Comparison of ENCODE assay signal across 14 cellular contexts in genomic region chr1:230753191-230753585, GRCh38. TPM values are rescaled to one million over a fixed set of nuclear protein-coding genes. Genes with fewer than 3 reads are reported as not detected.
DNase-seq lines count a peak whose midpoint lies in the region; ATAC-seq and TF ChIP-seq lines count a peak whose summit lies in the region.
"Had no signal": no experiment of that assay in that cellular context is flagged by ENCODE, and none has a peak within 500 bp of the region (broad histone marks: within the 10 kb centered on the region; RNA-seq: fewer than 3 reads in every experiment).

No MANE protein-coding gene starts in this region.

- no peak for DNase-seq in T-helper 2 cell treated with Interferon-gamma antibody and Interleukin-4, amounts not matched to agents 5 μg/mL and 100 μg/mL, for 36 hours (ENCODE audit: low spot score)
- DNase-seq in T-helper 2 cell (no peak), medulla oblongata (ENCODE audit: extremely low spot score) (peak; percentile 24), substantia nigra (lab: John Stamatoyannopoulos, UW) (peak in 1 of 49 donors; percentile 47), NCI-H128 (lab: John Stamatoyannopoulos, UW; ENCODE audit: unreplicated experiment) (no peak)
- no peak for DNase-seq in activated CD8-positive, alpha-beta T cell treated with anti-CD3 and anti-CD28 coated beads for 36 hours
- no peak for DNase-seq in activated CD4-positive, alpha-beta T cell treated with anti-CD3 and anti-CD28 coated beads, Interleukin-2, amount 50 U/mL, for 48 hours
- DNase-seq: gastrocnemius medialis, SW 1271 had no signal

- no peaks in the 10 kb centered on the region for H3K27me3 Mint-ChIP-seq in T-helper 2 cell treated with Interferon-gamma antibody and Interleukin-4, amounts not matched to agents 5 μg/mL and 100 μg/mL, for 36 hours (ENCODE audit: low read depth)
- H3K27me3 Mint-ChIP-seq in activated CD8-positive, alpha-beta T cell treated with anti-CD3 and anti-CD28 coated beads for 36 hours: no peaks in the 10 kb centered on the region
- H3K27me3 Mint-ChIP-seq: dendritic cell treated with granulocyte-macrophage colony-stimulating factor and Interleukin-4, amounts not matched to agents 40 ng/mL and 50 ng/mL, for 4 days had no signal

- H3K27ac ChIP-seq in substantia nigra (ENCODE audit: low read depth, low read length, poor library complexity, severe bottlenecking): peak overlapping the region; percentile 96
- H3K27ac ChIP-seq: HL-60 had no signal

- CTCF ChIA-PET in activated CD8-positive, alpha-beta T cell treated with anti-CD3 and anti-CD28 coated beads for 36 hours (lab: Charles Lee): interaction anchor here (1.2 kb wide), 1 partner anchor 110 kb away, joined by 4 read pairs; no protein-coding TSS in a partner anchor

- no peak overlapping the region for H3K27ac Mint-ChIP-seq in T-helper 2 cell treated with Interferon-gamma antibody and Interleukin-4, amounts not matched to agents 5 μg/mL and 100 μg/mL, for 36 hours
- H3K27ac Mint-ChIP-seq in activated CD8-positive, alpha-beta T cell treated with anti-CD3 and anti-CD28 coated beads for 36 hours: no peak overlapping the region
- H3K27ac Mint-ChIP-seq: activated naive CD8-positive, alpha-beta T cell treated with anti-CD3 and anti-CD28 coated beads for 36 hours; dendritic cell treated with granulocyte-macrophage colony-stimulating factor and Interleukin-4, amounts not matched to agents 40 ng/mL and 50 ng/mL, for 4 days had no signal

- peak overlapping the region; percentile 73 for H3K4me3 Mint-ChIP-seq in T-helper 2 cell treated with Interferon-gamma antibody and Interleukin-4, amounts not matched to agents 5 μg/mL and 100 μg/mL, for 36 hours
- H3K4me3 Mint-ChIP-seq in activated CD8-positive, alpha-beta T cell treated with anti-CD3 and anti-CD28 coated beads for 36 hours: peak overlapping the region; percentile 67
- H3K4me3 Mint-ChIP-seq: activated naive CD8-positive, alpha-beta T cell treated with anti-CD3 and anti-CD28 coated beads for 36 hours had no signal

- POLR2A ChIA-PET in activated CD8-positive, alpha-beta T cell treated with anti-CD3 and anti-CD28 coated beads for 36 hours (lab: Charles Lee): interaction anchor here (1.5 kb wide), 1 partner anchor 226 kb away, joined by 3 read pairs; the partner anchor contains the start of genes ARV1 and TTC13

- intact Hi-C loops in activated CD8-positive, alpha-beta T cell treated with anti-CD3 and anti-CD28 coated beads for 36 hours (cut with micrococcal nuclease): no loop called here

- H3K36me3 Mint-ChIP-seq in T-helper 2 cell treated with Interferon-gamma antibody and Interleukin-4, amounts not matched to agents 5 μg/mL and 100 μg/mL, for 36 hours (ENCODE audit: low read depth): no peaks in the 10 kb centered on the region
- no peaks in the 10 kb centered on the region for H3K36me3 Mint-ChIP-seq in activated CD8-positive, alpha-beta T cell treated with anti-CD3 and anti-CD28 coated beads for 36 hours (ENCODE audit: low read depth)
- H3K36me3 Mint-ChIP-seq: activated naive CD8-positive, alpha-beta T cell treated with anti-CD3 and anti-CD28 coated beads for 36 hours had no signal

- no peak for TF ChIP-seq CTCF in activated CD8-positive, alpha-beta T cell treated with anti-CD3 and anti-CD28 coated beads for 36 hours (IDR thresholded peaks at IDR 0.05)

- ATAC-seq in activated CD8-positive, alpha-beta T cell treated with anti-CD3 and anti-CD28 coated beads for 36 hours: no peak
- ATAC-seq in HG02759 (IDR thresholded peaks at IDR 0.05; ENCODE audit: unreplicated experiment): no peak

- H3K4me1 Mint-ChIP-seq in T-helper 2 cell treated with Interferon-gamma antibody and Interleukin-4, amounts not matched to agents 5 μg/mL and 100 μg/mL, for 36 hours (ENCODE audit: low read depth): no peaks in the 10 kb centered on the region
- peaks cover 11% of the 10 kb centered on the region for H3K4me1 Mint-ChIP-seq in activated CD8-positive, alpha-beta T cell treated with anti-CD3 and anti-CD28 coated beads for 36 hours (ENCODE audit: low read depth)
- H3K4me1 Mint-ChIP-seq: activated naive CD8-positive, alpha-beta T cell treated with anti-CD3 and anti-CD28 coated beads for 36 hours had no signal

- H3K9me3 Mint-ChIP-seq in T-helper 2 cell treated with Interferon-gamma antibody and Interleukin-4, amounts not matched to agents 5 μg/mL and 100 μg/mL, for 36 hours: no peaks in the 10 kb centered on the region
- no peaks in the 10 kb centered on the region for H3K9me3 Mint-ChIP-seq in activated CD8-positive, alpha-beta T cell treated with anti-CD3 and anti-CD28 coated beads for 36 hours
- H3K9me3 Mint-ChIP-seq: activated naive CD8-positive, alpha-beta T cell treated with anti-CD3 and anti-CD28 coated beads for 36 hours; dendritic cell treated with granulocyte-macrophage colony-stimulating factor and Interleukin-4, amounts not matched to agents 40 ng/mL and 50 ng/mL, for 4 days had no signal

RNA-seq across cellular contexts. Expression of gene CAPN9, which starts 6.0 kb away (rescaled TPM):
- total RNA-seq in activated CD8-positive, alpha-beta T cell treated with anti-CD3 and anti-CD28 coated beads for 36 hours: not detected
- total RNA-seq: activated naive CD8-positive, alpha-beta T cell treated with anti-CD3 and anti-CD28 coated beads for 36 hours; gastrocnemius medialis; liver had no signal

RNA-seq across cellular contexts. Expression of gene AGT, which starts 39.3 kb away (rescaled TPM):
- not detected for total RNA-seq in activated CD8-positive, alpha-beta T cell treated with anti-CD3 and anti-CD28 coated beads for 36 hours
- total RNA-seq: activated naive CD8-positive, alpha-beta T cell treated with anti-CD3 and anti-CD28 coated beads for 36 hours had no signal
